ENCODE assay signal across 1 cellular context in the genomic region with DNA sequence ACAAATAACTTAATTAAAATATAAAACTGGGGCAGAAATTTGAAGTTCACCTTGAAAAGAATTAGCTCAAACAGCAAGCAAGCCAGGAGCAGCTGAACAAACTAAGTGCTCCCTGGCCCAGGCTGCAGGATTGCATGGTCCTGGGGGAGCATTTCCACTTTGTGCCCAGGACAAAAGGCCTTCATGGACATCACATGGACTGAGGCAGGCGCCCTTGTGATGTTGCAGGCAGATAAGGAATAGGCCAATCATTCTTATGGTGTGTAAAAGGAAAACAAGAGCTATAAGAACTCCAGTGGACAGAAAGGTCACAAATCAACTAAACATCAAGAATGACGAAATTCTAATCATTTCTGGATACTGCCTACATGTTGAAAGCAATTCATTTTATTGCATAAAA.
TF ChIP-seq lines count a peak whose summit lies in the region.

No MANE protein-coding gene starts in this region.

TF ChIP-seq in HepG2, 621 proteins besides CTCF, POLR2A, EP300 and RAD21 (continued from another document):
- TF ChIP-seq, protein P1, sequence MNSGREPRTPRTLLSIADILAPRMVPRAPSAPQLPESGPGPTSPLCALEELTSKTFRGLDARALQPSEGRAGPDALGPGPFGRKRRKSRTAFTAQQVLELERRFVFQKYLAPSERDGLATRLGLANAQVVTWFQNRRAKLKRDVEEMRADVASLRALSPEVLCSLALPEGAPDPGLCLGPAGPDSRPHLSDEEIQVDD (CRISPR knock-in tag; IDR thresholded peaks at IDR 0.05; ENCODE audit: borderline replicate concordance), result no peak
- TF ChIP-seq ZNF496 (CRISPR knock-in tag; IDR thresholded peaks at IDR 0.05; ENCODE audit: insufficient replicate concordance), result no peak
- TF ChIP-seq, protein P2, sequence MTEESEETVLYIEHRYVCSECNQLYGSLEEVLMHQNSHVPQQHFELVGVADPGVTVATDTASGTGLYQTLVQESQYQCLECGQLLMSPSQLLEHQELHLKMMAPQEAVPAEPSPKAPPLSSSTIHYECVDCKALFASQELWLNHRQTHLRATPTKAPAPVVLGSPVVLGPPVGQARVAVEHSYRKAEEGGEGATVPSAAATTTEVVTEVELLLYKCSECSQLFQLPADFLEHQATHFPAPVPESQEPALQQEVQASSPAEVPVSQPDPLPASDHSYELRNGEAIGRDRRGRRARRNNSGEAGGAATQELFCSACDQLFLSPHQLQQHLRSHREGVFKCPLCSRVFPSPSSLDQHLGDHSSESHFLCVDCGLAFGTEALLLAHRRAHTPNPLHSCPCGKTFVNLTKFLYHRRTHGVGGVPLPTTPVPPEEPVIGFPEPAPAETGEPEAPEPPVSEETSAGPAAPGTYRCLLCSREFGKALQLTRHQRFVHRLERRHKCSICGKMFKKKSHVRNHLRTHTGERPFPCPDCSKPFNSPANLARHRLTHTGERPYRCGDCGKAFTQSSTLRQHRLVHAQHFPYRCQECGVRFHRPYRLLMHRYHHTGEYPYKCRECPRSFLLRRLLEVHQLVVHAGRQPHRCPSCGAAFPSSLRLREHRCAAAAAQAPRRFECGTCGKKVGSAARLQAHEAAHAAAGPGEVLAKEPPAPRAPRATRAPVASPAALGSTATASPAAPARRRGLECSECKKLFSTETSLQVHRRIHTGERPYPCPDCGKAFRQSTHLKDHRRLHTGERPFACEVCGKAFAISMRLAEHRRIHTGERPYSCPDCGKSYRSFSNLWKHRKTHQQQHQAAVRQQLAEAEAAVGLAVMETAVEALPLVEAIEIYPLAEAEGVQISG (CRISPR knock-in tag; IDR thresholded peaks at IDR 0.05), result peak; percentile 68
- no peak for TF ChIP-seq FOSL1 (CRISPR knock-in tag; IDR thresholded peaks at IDR 0.05; ENCODE audit: borderline replicate concordance)
